In the genomic region with DNA sequence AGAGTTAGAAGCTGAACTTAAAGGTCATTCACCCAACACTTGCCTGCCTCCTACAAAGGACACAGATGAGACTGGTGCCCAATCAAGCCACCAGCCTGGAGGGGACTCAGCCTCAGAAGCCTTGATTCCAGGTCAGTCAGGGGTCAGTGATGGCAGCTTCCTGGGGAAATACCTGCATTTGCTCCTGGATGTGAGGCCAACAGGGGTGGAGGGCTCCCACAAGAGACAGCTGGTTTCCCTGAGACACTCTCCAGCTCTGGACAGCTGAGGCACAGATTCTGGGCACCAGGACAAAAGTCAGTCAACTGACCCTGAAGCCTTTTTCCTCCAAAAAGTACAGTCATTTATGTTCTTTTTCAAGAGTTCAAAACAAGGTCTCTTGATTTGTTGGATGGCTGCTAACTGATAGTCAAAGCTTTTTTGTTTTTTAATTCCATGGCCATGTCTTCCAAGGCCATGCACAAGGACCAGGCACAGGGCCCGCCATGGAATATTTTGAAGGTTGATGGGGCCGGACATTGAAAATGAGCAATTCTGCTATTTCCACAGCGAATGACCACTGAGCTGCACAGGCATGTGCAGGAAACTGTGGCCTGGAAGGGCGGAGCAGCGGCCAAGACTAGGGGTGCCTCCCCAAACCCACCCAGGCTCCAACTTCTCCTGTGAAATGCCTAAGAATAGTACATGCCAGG, we compare ENCODE assay signal across 1 cellular context.
TF ChIP-seq lines count a peak whose summit lies in the region.

No MANE protein-coding gene starts in this region.

TF ChIP-seq in H1, 55 proteins besides CTCF, POLR2A, EP300 and RAD21:
- TF ChIP-seq POU5F1 (IDR thresholded peaks at IDR 0.05; ENCODE audit: low read depth, low read length) (no peak), EZH2 (IDR thresholded peaks at IDR 0.05; ENCODE audit: low read depth, low read length, severe bottlenecking) (no peak), KDM4A (IDR thresholded peaks at IDR 0.05; ENCODE audit: low read depth, low read length, severe bottlenecking) (no peak), RFX5 (IDR thresholded peaks at IDR 0.05; ENCODE audit: borderline replicate concordance, low read depth, low read length) (no peak), PHF8 (conservative IDR thresholded peaks at IDR 0.05; ENCODE audit: low read depth, low read length) (no peak), KDM5A (IDR thresholded peaks at IDR 0.05; ENCODE audit: low read length) (no peak), TAF1 (IDR thresholded peaks at IDR 0.05; ENCODE audit: low read depth, low read length) (no peak), SP1 (IDR thresholded peaks at IDR 0.05; ENCODE audit: low read depth, low read length) (no peak), NRF1 (IDR thresholded peaks at IDR 0.05; ENCODE audit: low read depth, low read length) (no peak)
- TF ChIP-seq, protein P1, sequence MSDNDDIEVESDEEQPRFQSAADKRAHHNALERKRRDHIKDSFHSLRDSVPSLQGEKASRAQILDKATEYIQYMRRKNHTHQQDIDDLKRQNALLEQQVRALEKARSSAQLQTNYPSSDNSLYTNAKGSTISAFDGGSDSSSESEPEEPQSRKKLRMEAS (IDR thresholded peaks at IDR 0.05) = no peak
